Comparison of ENCODE assay signal across 9 cellular contexts in the genomic region with DNA sequence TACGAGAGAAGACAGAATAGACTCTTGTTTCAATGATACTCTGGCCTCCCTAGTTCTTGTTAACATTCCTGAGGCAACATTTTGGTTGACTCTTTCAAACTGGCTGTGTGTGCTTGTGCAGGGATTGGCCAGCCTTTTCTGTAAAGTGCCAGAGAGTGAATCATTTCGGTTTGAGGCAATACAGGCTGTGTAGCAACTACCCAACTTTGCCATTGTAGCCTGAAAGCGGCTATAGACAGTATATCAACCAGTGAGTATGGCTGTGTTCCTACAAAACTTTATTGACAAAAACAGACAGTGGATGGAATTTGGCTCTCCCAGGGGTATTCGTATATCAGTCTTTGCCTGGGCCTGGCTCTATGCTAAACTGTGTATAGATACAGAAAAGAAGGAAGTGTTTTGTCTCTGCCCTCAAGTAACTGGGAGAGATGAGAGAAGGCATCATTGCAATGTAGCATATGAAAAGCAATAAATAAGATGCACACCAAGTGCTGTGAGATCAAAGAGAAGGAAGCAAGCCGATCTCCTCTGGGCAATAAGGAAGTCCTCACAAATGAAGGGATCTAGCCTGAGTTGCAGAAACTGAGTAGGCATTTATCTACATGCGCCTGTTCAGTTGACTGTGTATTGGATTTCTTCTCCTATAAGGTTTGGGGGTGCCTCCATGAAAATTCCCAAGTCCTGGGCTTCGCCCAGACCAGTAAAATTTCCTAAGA.
DNase-seq lines count a peak whose midpoint lies in the region; ATAC-seq and TF ChIP-seq lines count a peak whose summit lies in the region.
"Had no signal": no experiment of that assay in that cellular context is flagged by ENCODE, and none has a peak within 500 bp of the region (broad histone marks: within the 10 kb centered on the region; RNA-seq: fewer than 3 reads in every experiment).

No MANE protein-coding gene starts in this region.

- H3K4me1 ChIP-seq in mammary epithelial cell (ENCODE audit: insufficient read depth, low read length): peaks cover 50% of the 10 kb centered on the region
- H3K4me1 ChIP-seq in lower lobe of right lung: peaks cover 27% of the 10 kb centered on the region

- H4K20me1 ChIP-seq in mammary epithelial cell (ENCODE audit: insufficient read depth, low read length): no peaks in the 10 kb centered on the region

- 48% methylated on average over 7 of the region's 7 CpGs for WGBS in mammary epithelial cell (ENCODE audit: low coverage, missing lambda C conversion rate)

- H3K27ac ChIP-seq in mammary epithelial cell (ENCODE audit: insufficient read depth, low read depth, low read length) (peak overlapping the region; percentile 98), lower lobe of right lung (no peak overlapping the region)

- H3K9me3 ChIP-seq in mammary epithelial cell (replicated peaks; ENCODE audit: insufficient read depth, low read length) (no peaks in the 10 kb centered on the region), lower lobe of right lung (no peaks in the 10 kb centered on the region)

- in situ Hi-C loops in mammary epithelial cell (cut with MboI; ENCODE audit: low sequenced_read_pairs in 2 of 2): loop anchor here in 1 of 2 donors (10.0 kb wide), 1 partner anchor 573 kb away; a partner anchor contains a TSS

- DNase-seq in Right ventricle myocardium inferior (ENCODE audit: missing footprints) (no peak), cardiac septum (ENCODE audit: low spot score) (no peak), mammary epithelial cell (peak; percentile 96), lower lobe of right lung (no peak), NCI-H82 treated with DMSO at 0.1 percent for 48 hours (lab: John Stamatoyannopoulos, UW; ENCODE audit: unreplicated experiment) (no peak), NCI-H146 (lab: John Stamatoyannopoulos, UW) (no peak)
- DNase-seq: effector CD4-positive, alpha-beta T cell had no signal

- peak overlapping the region; percentile 82 for H3K4me2 ChIP-seq in mammary epithelial cell (ENCODE audit: insufficient read depth, low read depth, low read length)

- H3K79me2 ChIP-seq in mammary epithelial cell (ENCODE audit: insufficient read depth, low read length): no peaks in the 10 kb centered on the region

- H3K36me3 ChIP-seq in mammary epithelial cell (ENCODE audit: insufficient read depth, low read length) (no peaks in the 10 kb centered on the region), lower lobe of right lung (no peaks in the 10 kb centered on the region)

- intact Hi-C loops in Right ventricle myocardium inferior (cut with DNase I) (loop anchor here (10.0 kb wide), 1 partner anchor 573 kb away; a partner anchor contains a TSS), cardiac septum (cut with DNase I) (no loop called here), mammary epithelial cell (cut with micrococcal nuclease) (loop anchor here (1.0 to 10.0 kb wide), 10 partner anchors 37 to 613 kb away; no protein-coding TSS in a partner anchor), lower lobe of right lung (cut with DNase I) (no loop called here)

- no TSS peak for BruUV-seq in mammary epithelial cell (replicated peaks; lab: Mats Ljungman, UMichigan)

- CTCF ChIA-PET in mammary epithelial cell (lab: Charles Lee; ENCODE audit: low non-redundant PET): no interaction called here

- ATAC-seq in Right ventricle myocardium inferior (peak; percentile 63), lower lobe of right lung (peak; percentile 48 to 77), HG03139 (IDR thresholded peaks at IDR 0.05; ENCODE audit: unreplicated experiment) (no peak), HG02571 (IDR thresholded peaks at IDR 0.05; ENCODE audit: unreplicated experiment) (no peak)

- H3K4me3 ChIP-seq in mammary epithelial cell (replicated peaks in 1 of 3; ENCODE audit: insufficient read depth in 1 of 3, low read depth in 2 of 3, low read length in 3 of 3) (peak overlapping the region in 1 of 3 experiments; percentile 16), lower lobe of right lung (no peak overlapping the region)

- TF ChIP-seq CTCF in mammary epithelial cell (conservative IDR thresholded peaks at IDR 0.05 in 1 of 2, IDR thresholded peaks at IDR 0.05 in 1 of 2; ENCODE audit: extremely low read depth in 1 of 2, insufficient read depth in 1 of 2, low read depth in 1 of 2, low read length in 2 of 2) (no peak), lower lobe of right lung (IDR thresholded peaks at IDR 0.05) (no peak)

- dilution Hi-C loops in mammary epithelial cell (cut with HindIII; ENCODE audit: low sequenced_read_pairs): no loop called here

- H2AFZ ChIP-seq in mammary epithelial cell (ENCODE audit: low read depth, low read length): peak overlapping the region; percentile 65

- no peaks in the 10 kb centered on the region for H3K27me3 ChIP-seq in mammary epithelial cell (ENCODE audit: insufficient read depth, low read length)
- H3K27me3 ChIP-seq in lower lobe of right lung (ENCODE audit: low read depth): no peaks in the 10 kb centered on the region

- peak overlapping the region; percentile 75 for H3K9ac ChIP-seq in mammary epithelial cell (ENCODE audit: insufficient read depth, low read length)

Comparison
In these comparisons a context has a peak if more than half of its experiments do, and no peak if none do; other contexts are left out.
1. intact Hi-C loops: an anchor here in Right ventricle myocardium inferior (10.0 kb wide) and mammary epithelial cell (1.0 to 10.0 kb wide); none called in cardiac septum and lower lobe of right lung.
2. ATAC-seq: peak in Right ventricle myocardium inferior (single experiment) and lower lobe of right lung (2 of 2); none in HG03139 (single experiment) and HG02571 (single experiment).